ENCODE assay signal across 17 cellular contexts in the genomic region with DNA sequence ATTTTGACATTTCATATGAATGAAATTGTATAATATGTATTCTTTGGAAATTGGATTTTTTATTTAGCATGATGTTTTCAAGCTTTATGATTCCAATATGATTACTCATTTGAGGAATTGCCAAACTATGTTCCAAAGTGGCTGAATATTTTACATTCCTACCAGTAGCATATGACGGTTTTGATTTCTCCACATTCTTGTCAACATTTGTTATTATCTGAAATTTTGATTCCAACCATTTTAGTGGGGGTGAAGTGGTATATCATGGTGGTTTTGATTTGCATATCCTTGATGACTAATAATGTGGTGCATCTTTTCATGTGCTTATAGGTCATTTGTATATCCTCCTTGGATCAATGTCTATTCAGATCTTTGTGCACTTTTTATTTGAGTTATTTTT. TPM values are rescaled to one million over a fixed set of nuclear protein-coding genes. Genes with fewer than 3 reads are reported as not detected.
DNase-seq lines count a peak whose midpoint lies in the region; ATAC-seq and TF ChIP-seq lines count a peak whose summit lies in the region.
"Had no signal": no experiment of that assay in that cellular context is flagged by ENCODE, and none has a peak within 500 bp of the region (broad histone marks: within the 10 kb centered on the region; RNA-seq: fewer than 3 reads in every experiment).

No MANE protein-coding gene starts in this region.

- H3K36me3 ChIP-seq in CD8-positive, alpha-beta memory T cell (ENCODE audit: insufficient read depth, low read length): no peaks in the 10 kb centered on the region

- H3K27me3 ChIP-seq in CD8-positive, alpha-beta memory T cell (ENCODE audit: insufficient read depth, low read length, poor library complexity, severe bottlenecking): no peaks in the 10 kb centered on the region

- peaks cover 11% of the 10 kb centered on the region for H3K27me3 Mint-ChIP-seq in activated CD8-positive, alpha-beta T cell treated with anti-CD3 and anti-CD28 coated beads for 36 hours
- peaks cover 14 to 22% of the 10 kb centered on the region in 2 donors for H3K27me3 Mint-ChIP-seq in CD8-positive, alpha-beta memory T cell

- no peaks in the 10 kb centered on the region for H3K9me3 ChIP-seq in CD8-positive, alpha-beta memory T cell (ENCODE audit: low read length)

- TF ChIP-seq CTCF in AG10803 (conservative IDR thresholded peaks at IDR 0.05; ENCODE audit: low read length): no peak
- TF ChIP-seq CTCF in astrocyte of the cerebellum (IDR thresholded peaks at IDR 0.05; ENCODE audit: low read depth, low read length, missing control alignments): no peak
- TF ChIP-seq CTCF in fibroblast of pulmonary artery (IDR thresholded peaks at IDR 0.05; ENCODE audit: low read length, missing control alignments): no peak
- TF ChIP-seq CTCF in activated CD8-positive, alpha-beta T cell treated with anti-CD3 and anti-CD28 coated beads for 36 hours (IDR thresholded peaks at IDR 0.05): no peak

- no peak overlapping the region for H3K4me3 Mint-ChIP-seq in activated CD8-positive, alpha-beta T cell treated with anti-CD3 and anti-CD28 coated beads for 36 hours
- no peak overlapping the region for H3K4me3 Mint-ChIP-seq in CD8-positive, alpha-beta memory T cell
- H3K4me3 Mint-ChIP-seq: CD8-positive, alpha-beta T cell; IgD-negative memory B cell had no signal

- no peak overlapping the region for H3K27ac ChIP-seq in CD8-positive, alpha-beta memory T cell (ENCODE audit: low read depth, low read length)

- H3K27ac Mint-ChIP-seq in activated CD8-positive, alpha-beta T cell treated with anti-CD3 and anti-CD28 coated beads for 36 hours: no peak overlapping the region
- no peak overlapping the region for H3K27ac Mint-ChIP-seq in CD8-positive, alpha-beta memory T cell
- H3K27ac Mint-ChIP-seq: CD8-positive, alpha-beta T cell; IgD-negative memory B cell had no signal

- no peaks in the 10 kb centered on the region for H3K4me1 ChIP-seq in CD8-positive, alpha-beta memory T cell (ENCODE audit: insufficient read depth, low read length)

- no peaks in the 10 kb centered on the region for H3K9me3 Mint-ChIP-seq in activated CD8-positive, alpha-beta T cell treated with anti-CD3 and anti-CD28 coated beads for 36 hours
- peaks cover 0 to 2% (median 0%) of the 10 kb centered on the region in 5 donors for H3K9me3 Mint-ChIP-seq in CD8-positive, alpha-beta memory T cell
- H3K9me3 Mint-ChIP-seq: CD8-positive, alpha-beta T cell had no signal

- intact Hi-C loops in activated CD8-positive, alpha-beta T cell treated with anti-CD3 and anti-CD28 coated beads for 36 hours (cut with micrococcal nuclease): no loop called here

- peaks cover 1% of the 10 kb centered on the region for H3K4me1 Mint-ChIP-seq in activated CD8-positive, alpha-beta T cell treated with anti-CD3 and anti-CD28 coated beads for 36 hours (ENCODE audit: low read depth)
- peaks cover 0 to 6% (median 0%) of the 10 kb centered on the region in 3 donors for H3K4me1 Mint-ChIP-seq in CD8-positive, alpha-beta memory T cell

- POLR2A ChIA-PET in activated CD8-positive, alpha-beta T cell treated with anti-CD3 and anti-CD28 coated beads for 36 hours (lab: Charles Lee): no interaction called here
- POLR2A ChIA-PET in CD8-positive, alpha-beta memory T cell (lab: Charles Lee): no interaction called here

- CTCF ChIA-PET in activated CD8-positive, alpha-beta T cell treated with anti-CD3 and anti-CD28 coated beads for 36 hours (lab: Charles Lee): no interaction called here
- CTCF ChIA-PET in CD8-positive, alpha-beta memory T cell (lab: Charles Lee): no interaction called here

- in situ Hi-C loops in astrocyte of the cerebellum (cut with HindIII; ENCODE audit: low sequenced_read_pairs): no loop called here

- H3K36me3 Mint-ChIP-seq in activated CD8-positive, alpha-beta T cell treated with anti-CD3 and anti-CD28 coated beads for 36 hours (ENCODE audit: low read depth): no peaks in the 10 kb centered on the region
- H3K36me3 Mint-ChIP-seq in CD8-positive, alpha-beta memory T cell: no peaks in the 10 kb centered on the region
- H3K36me3 Mint-ChIP-seq: CD8-positive, alpha-beta T cell; IgD-negative memory B cell had no signal

- DNase-seq in AG10803 (ENCODE audit: low read depth) (peak; percentile 4), HS-5 (ENCODE audit: low read depth) (peak; percentile 55), astrocyte of the cerebellum (ENCODE audit: low read depth) (peak; percentile 1), fibroblast of pulmonary artery (ENCODE audit: low read depth) (peak; percentile 42), dermis blood vessel endothelial cell (no peak), SKM-1 (lab: John Stamatoyannopoulos, UW; ENCODE audit: unreplicated experiment) (no peak)
- DNase-seq in activated CD8-positive, alpha-beta T cell treated with anti-CD3 and anti-CD28 coated beads for 36 hours: no peak
- DNase-seq in CD8-positive, alpha-beta memory T cell: no peak
- DNase-seq: ACHN; CD8-positive, alpha-beta T cell; MV-4-11; NCI-H1436; NCI-H2081 treated with DMSO at 0.1 percent for 48 hours; NCI-H2227 treated with DMSO at 0.1 percent for 48 hours; NCI-H526 treated with DMSO at 0.1 percent for 48 hours had no signal

- H3K4me3 ChIP-seq in AG10803 (ENCODE audit: low read length): no peak overlapping the region
- H3K4me3 ChIP-seq in astrocyte of the cerebellum (ENCODE audit: low read depth, low read length): no peak overlapping the region
- H3K4me3 ChIP-seq in fibroblast of pulmonary artery (replicated peaks; ENCODE audit: low read depth, low read length): no peak overlapping the region
- H3K4me3 ChIP-seq in CD8-positive, alpha-beta memory T cell (ENCODE audit: low read length): no peak overlapping the region

- no peak for ATAC-seq in activated CD8-positive, alpha-beta T cell treated with anti-CD3 and anti-CD28 coated beads for 36 hours
- ATAC-seq: CD8-positive, alpha-beta T cell had no signal

RNA-seq across cellular contexts. Expression of a gene that starts 2.6 kb away (rescaled TPM):
- total RNA-seq in activated CD8-positive, alpha-beta T cell treated with anti-CD3 and anti-CD28 coated beads for 36 hours: under 1 TPM; 0.38 to 0.56 TPM
- total RNA-seq in dermis blood vessel endothelial cell: not detected in 2 replicates
- total RNA-seq in CD8-positive, alpha-beta memory T cell: under 1 TPM; 0.63 to 0.69 TPM
- 0.28 TPM for polyA plus RNA-seq in CD8-positive, alpha-beta memory T cell
- total RNA-seq: HT-29 had no signal
- polyA plus RNA-seq: IgD-negative memory B cell had no signal

RNA-seq across cellular contexts. Expression of a gene that starts 26.3 kb away (rescaled TPM):
- total RNA-seq in activated CD8-positive, alpha-beta T cell treated with anti-CD3 and anti-CD28 coated beads for 36 hours: not detected
- not detected in 2 replicates for total RNA-seq in dermis blood vessel endothelial cell
- not detected for total RNA-seq in CD8-positive, alpha-beta memory T cell
- not detected for polyA plus RNA-seq in CD8-positive, alpha-beta memory T cell
- total RNA-seq: CD8-positive, alpha-beta T cell; HT-29 had no signal
- polyA plus RNA-seq: IgD-negative memory B cell had no signal

Comparison
In these comparisons a context has a peak if more than half of its experiments do, and no peak if none do; other contexts are left out.
1. DNase-seq: peak in AG10803 (single experiment), HS-5 (single experiment), astrocyte of the cerebellum (single experiment) and fibroblast of pulmonary artery (single experiment); none in activated CD8-positive, alpha-beta T cell treated with anti-CD3 and anti-CD28 coated beads for 36 hours (single experiment), dermis blood vessel endothelial cell (single experiment), SKM-1 (single experiment) and CD8-positive, alpha-beta memory T cell (0 of 5).